ENCODE assay signal across 13 cellular contexts in the genomic region with DNA sequence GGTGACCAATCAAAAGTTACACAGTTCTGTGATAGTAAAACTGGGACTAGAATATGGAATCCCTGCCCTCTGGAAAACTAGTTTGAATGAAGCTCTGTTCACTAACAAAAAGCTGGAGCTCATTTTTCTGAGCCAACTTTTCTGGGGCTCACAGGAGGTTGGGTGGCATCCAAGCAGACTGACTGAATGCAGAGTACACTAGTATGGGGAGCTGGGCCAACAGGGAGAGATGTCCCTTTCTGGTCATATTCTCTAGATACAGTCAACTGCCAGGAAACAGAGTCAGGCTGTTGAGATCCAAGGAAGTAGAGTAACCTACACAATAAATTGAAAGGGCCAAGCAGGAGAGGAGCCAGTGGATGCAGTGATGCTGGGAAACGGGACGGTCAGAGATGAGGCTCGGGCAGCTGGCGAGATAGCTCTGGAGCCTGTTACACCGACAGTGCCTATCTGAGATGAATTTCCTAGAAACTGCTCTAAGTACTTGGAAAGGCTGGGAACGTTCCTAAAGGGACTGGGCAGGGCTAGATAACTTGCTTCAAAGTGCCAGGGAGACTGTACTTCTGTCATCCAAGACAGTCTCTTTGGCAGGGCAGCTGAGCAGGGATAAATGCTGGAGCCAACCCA.
DNase-seq lines count a peak whose midpoint lies in the region; FAIRE-seq and TF ChIP-seq lines count a peak whose summit lies in the region.
"Had no signal": no experiment of that assay in that cellular context is flagged by ENCODE, and none has a peak within 500 bp of the region (broad histone marks: within the 10 kb centered on the region; RNA-seq: fewer than 3 reads in every experiment).

No MANE protein-coding gene starts in this region.

- intact Hi-C loops in thyroid gland (cut with DNase I) = no loop called here

- no peaks in the 10 kb centered on the region for H3K36me3 ChIP-seq in thyroid gland

- TF ChIP-seq CTCF in thyroid gland (IDR thresholded peaks at IDR 0.05) = no peak

- TF ChIP-seq POLR2A in erythroblast (IDR thresholded peaks at IDR 0.05; ENCODE audit: low read length) = no peak
- TF ChIP-seq POLR2A in thyroid gland (IDR thresholded peaks at IDR 0.05) = no peak
- TF ChIP-seq POLR2A in H54 (IDR thresholded peaks at IDR 0.05; ENCODE audit: low read depth, low read length) = no peak

- in situ Hi-C loops in KBM-7 (cut with MboI; ENCODE audit: low pct_unique_long_range_greater_than_20kb, low sequenced_read_pairs) = no loop called here

- peak; percentile 91 for DNase-seq in OCI-M1 (lab: John Stamatoyannopoulos, UW)
- DNase-seq in erythroblast (lab: John Stamatoyannopoulos, UW) = peak; percentile 74 to 80
- peak; percentile 92 for DNase-seq in medulla oblongata (ENCODE audit: extremely low spot score)
- peak; percentile 16 to 34 for DNase-seq in thyroid gland
- no peak for DNase-seq in H54 (ENCODE audit: insufficient read length, low spot score)
- DNase-seq in HPDE6-E6E7 (ENCODE audit: extremely low spot score) = no peak
- no peak for DNase-seq in NCI-H187 treated with DMSO at 0.1 percent for 48 hours (lab: John Stamatoyannopoulos, UW)
- no peak for DNase-seq in KBM-7
- DNase-seq: DND-41; effector memory CD8-positive, alpha-beta T cell; stimulated activated naive CD8-positive, alpha-beta T cell treated with anti-CD3 and anti-CD28 coated beads, Interleukin-15, amount 100 ng/mL, for 72 hours; T-helper 1 cell had no signal

- no peak overlapping the region for H3K4me3 ChIP-seq in thyroid gland (replicated peaks in 1 of 3)
- H3K4me3 ChIP-seq: lung had no signal

- H3K4me1 ChIP-seq in thyroid gland = peaks cover 0 to 7% of the 10 kb centered on the region in 2 donors

- no peak for FAIRE-seq in H54 (lab: Jason Lieb, UNC)

- H3K9me3 ChIP-seq in thyroid gland = no peaks in the 10 kb centered on the region

- 73 to 79% methylated on average over 6 of the region's 6 CpGs for WGBS in thyroid gland, 2 donors

- no peak overlapping the region for H3K27ac ChIP-seq in thyroid gland

- no peaks in the 10 kb centered on the region for H3K27me3 ChIP-seq in thyroid gland

Comparison
In these comparisons a context has a peak if more than half of its experiments do, and no peak if none do; other contexts are left out.
1. DNase-seq: peak in OCI-M1 (single experiment), erythroblast (2 of 2), medulla oblongata (single experiment) and thyroid gland (2 of 2); none in H54 (single experiment), HPDE6-E6E7 (single experiment), NCI-H187 treated with DMSO at 0.1 percent for 48 hours (single experiment) and KBM-7 (single experiment).